Comparison of ENCODE assay signal across 8 cellular contexts in genomic region chr1:81844477-81844876, GRCh38.
"Had no signal": no experiment of that assay in that cellular context is flagged by ENCODE, and none has a peak within 500 bp of the region (broad histone marks: within the 10 kb centered on the region; RNA-seq: fewer than 3 reads in every experiment).

No MANE protein-coding gene starts in this region.

- ATAC-seq: HepG2 had no signal

- DNase-seq: GM23248, GOT3, H7, HCEC 1CT, KBM-7 had no signal

- H3K9ac ChIP-seq: GM23248 had no signal

- H3K4me3 ChIP-seq: GM23248 had no signal

- H3K4me3 Mint-ChIP-seq: IgD-negative memory B cell had no signal

- H3K4me1 Mint-ChIP-seq: IgD-negative memory B cell had no signal

- H3K27ac ChIP-seq: GM23248, HL-60 had no signal

- H3K27ac Mint-ChIP-seq: IgD-negative memory B cell had no signal

- H3K36me3 Mint-ChIP-seq: IgD-negative memory B cell had no signal

- H2AFZ ChIP-seq: GM23248 had no signal
